18 cellular contexts compared by ENCODE assay signal in the genomic region with DNA sequence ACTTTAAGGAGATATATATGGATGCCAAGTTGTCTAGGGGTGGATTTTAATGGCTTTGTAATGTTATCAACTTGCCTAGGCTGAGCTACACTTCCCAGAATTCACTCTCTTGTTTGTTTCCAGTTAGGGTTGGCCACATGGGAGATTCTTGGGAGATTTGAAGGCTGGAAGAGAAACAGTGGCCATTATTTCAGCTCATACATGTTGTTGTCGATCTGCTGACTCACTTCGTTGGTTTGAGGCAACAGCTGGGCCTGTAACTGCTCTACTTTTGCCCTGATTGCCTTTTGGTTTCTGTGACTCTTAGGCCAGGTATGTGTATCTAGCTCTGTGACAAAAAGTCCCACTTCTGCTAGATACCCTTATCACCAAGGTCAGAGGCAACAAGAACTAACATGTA. TPM values are rescaled to one million over a fixed set of nuclear protein-coding genes. Genes with fewer than 3 reads are reported as not detected.
A peak's percentile ranks its signal among the peaks of the same experiment; 100 is the strongest.
DNase-seq lines count a peak whose midpoint lies in the region; ATAC-seq, FAIRE-seq and TF ChIP-seq lines count a peak whose summit lies in the region.
"Had no signal": no experiment of that assay in that cellular context is flagged by ENCODE, and none has a peak within 500 bp of the region (broad histone marks: within the 10 kb centered on the region; RNA-seq: fewer than 3 reads in every experiment).

No MANE protein-coding gene starts in this region.

- TF ChIP-seq POLR2A in suprapubic skin (IDR thresholded peaks at IDR 0.05): no peak

- DNase-seq in Daoy (ENCODE audit: low read depth) (peak; percentile 38), RPMI7951 (ENCODE audit: low read depth) (peak; percentile 78), fibroblast of peridontal ligament (ENCODE audit: extremely low read depth) (peak; percentile 88), omental fat pad (ENCODE audit: low spot score) (no peak), suprapubic skin (ENCODE audit: low spot score in 2 of 2) (no peak), frontal cortex (ENCODE audit: low spot score in 2 of 2) (no peak), NCI-H1048 (lab: John Stamatoyannopoulos, UW) (no peak), RPMI8226 (no peak)
- DNase-seq: activated CD4-positive, alpha-beta T cell treated with anti-CD3 and anti-CD28 coated beads for 36 hours; Caco-2; hypothalamus; left lung; naive thymus-derived CD4-positive, alpha-beta T cell; NCI-H1930; NCI-H69; tibial artery had no signal

- no peaks in the 10 kb centered on the region for H3K27me3 ChIP-seq in suprapubic skin
- H3K27me3 ChIP-seq: left lung, tibial artery had no signal

- 47% methylated on average over 2 of the region's 2 CpGs for WGBS in suprapubic skin

- FAIRE-seq in frontal cortex (lab: Jason Lieb, UNC): no peak

- H3K9me3 ChIP-seq in suprapubic skin: no peaks in the 10 kb centered on the region
- H3K9me3 ChIP-seq: Caco-2, left lung, tibial artery had no signal

- TF ChIP-seq EP300 in suprapubic skin (IDR thresholded peaks at IDR 0.05): no peak

- no peaks in the 10 kb centered on the region for H3K36me3 ChIP-seq in suprapubic skin
- H3K36me3 ChIP-seq: left lung, tibial artery had no signal

- no peak overlapping the region for H3K4me3 ChIP-seq in suprapubic skin
- H3K4me3 ChIP-seq: left lung, tibial artery had no signal

- H3K27ac ChIP-seq in suprapubic skin: no peak overlapping the region
- H3K27ac ChIP-seq: left lung, tibial artery had no signal

- no peak for TF ChIP-seq CTCF in omental fat pad (IDR thresholded peaks at IDR 0.05)
- TF ChIP-seq CTCF in suprapubic skin (IDR thresholded peaks at IDR 0.05): no peak

- H3K4me1 ChIP-seq in suprapubic skin: no peaks in the 10 kb centered on the region
- H3K4me1 ChIP-seq: Caco-2, left lung had no signal

- ATAC-seq in omental fat pad (ENCODE audit: low FRiP score): peak; percentile 10
- ATAC-seq: activated CD4-positive, alpha-beta T cell treated with anti-CD3 and anti-CD28 coated beads for 36 hours; left lung; naive thymus-derived CD4-positive, alpha-beta T cell; Panc1 had no signal

RNA-seq across cellular contexts. Expression of a gene that starts 11.6 kb away (rescaled TPM):
- 18.2 and 28.0 TPM in 2 replicates for total RNA-seq in Daoy (2014; rRNA removed; shearing (Covaris generic))
- total RNA-seq in RPMI7951 (2014; rRNA removed; shearing (Covaris generic)): 357 and 381 TPM in 2 replicates
- 100 to 1,000 TPM; 250 to 432 (median 374) TPM for total RNA-seq in omental fat pad
- total RNA-seq in suprapubic skin: 10 to 100 TPM; 18.4 to 46.5 (median 36.4) TPM
- total RNA-seq in frontal cortex: 2.4 TPM
- total RNA-seq: activated CD4-positive, alpha-beta T cell treated with anti-CD3 and anti-CD28 coated beads for 36 hours; naive thymus-derived CD4-positive, alpha-beta T cell; T-helper 1 cell treated with Interleukin-12 subunit alpha and Interleukin-12 subunit beta and Interleukin-4 antibody, amounts not matched to agents 30 ng/mL and 1 ng/mL, for 36 hours had no signal

Comparison
In these comparisons a context has a peak if more than half of its experiments do, and no peak if none do; other contexts are left out.
1. DNase-seq: peak in Daoy (single experiment), RPMI7951 (single experiment) and fibroblast of peridontal ligament (single experiment); none in omental fat pad (single experiment), suprapubic skin (0 of 2), frontal cortex (0 of 2), NCI-H1048 (single experiment) and RPMI8226 (single experiment).